ENCODE assay signal across 8 cellular contexts in the genomic region with DNA sequence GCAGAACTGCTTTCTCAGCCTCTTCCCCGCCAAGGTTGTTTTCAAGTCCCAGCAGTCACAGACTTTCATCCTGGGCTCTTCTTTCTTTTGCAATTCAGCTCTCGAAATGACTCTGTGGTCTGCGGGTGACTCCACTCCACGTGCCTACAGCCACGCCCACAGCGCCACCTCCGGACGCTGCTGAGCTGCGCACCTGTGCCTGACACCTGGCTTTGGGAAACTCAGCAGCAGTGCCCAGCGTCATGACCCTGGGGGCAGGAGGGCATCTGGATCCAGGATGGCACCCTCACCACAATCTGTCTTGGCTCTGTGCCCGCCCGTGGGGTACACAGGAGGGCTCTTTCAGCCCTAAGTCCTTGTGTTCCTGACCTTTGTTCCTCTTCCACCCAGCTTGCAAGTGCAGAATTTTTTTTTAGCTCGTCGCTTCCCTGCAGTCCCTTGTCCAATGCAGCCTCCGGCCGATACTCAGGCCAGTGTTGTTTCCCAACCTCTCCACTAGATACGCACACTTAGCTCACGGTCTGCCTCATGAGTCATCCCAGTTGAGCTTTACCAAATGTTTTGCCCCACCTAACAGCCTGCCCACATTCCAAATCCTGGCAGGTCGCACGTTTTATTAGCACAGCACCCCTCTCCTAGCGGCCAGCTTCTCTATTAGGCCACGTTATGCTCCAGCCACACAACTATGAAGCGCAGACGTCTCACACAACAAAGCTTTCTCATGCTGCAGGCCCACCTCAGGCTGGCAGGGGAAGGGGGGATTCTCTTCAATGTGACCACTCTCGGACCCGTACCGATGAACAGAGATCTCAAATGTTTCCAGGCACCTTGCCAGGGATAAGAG.
DNase-seq lines count a peak whose midpoint lies in the region; ATAC-seq lines count a peak whose summit lies in the region.

No MANE protein-coding gene starts in this region.

- DNase-seq in DMS 273 (lab: John Stamatoyannopoulos, UW; ENCODE audit: unreplicated experiment), result peak; percentile 93
- DNase-seq in T follicular helper cell (ENCODE audit: low read depth), result peak; percentile 79
- DNase-seq in amniotic epithelial cell (ENCODE audit: low read depth), result peak; percentile 88
- peak; percentile 84 for DNase-seq in kidney tubule cell (ENCODE audit: low spot score)
- peak; percentile 25 to 69 for DNase-seq in stimulated activated CD8-positive, alpha-beta memory T cell treated with anti-CD3 and anti-CD28 coated beads, Interleukin-7, amount 100 ng/mL, for 48 hours (ENCODE audit: extremely low read depth in 1 of 2, low read depth in 1 of 2)
- DNase-seq in cerebellar cortex (ENCODE audit: low spot score), result no peak

- ATAC-seq in HG03520 (IDR thresholded peaks at IDR 0.05; ENCODE audit: unreplicated experiment) (peak; percentile 42), HG03442 (IDR thresholded peaks at IDR 0.05; ENCODE audit: unreplicated experiment) (no peak)
